1 cellular context compared by ENCODE assay signal in the genomic region with DNA sequence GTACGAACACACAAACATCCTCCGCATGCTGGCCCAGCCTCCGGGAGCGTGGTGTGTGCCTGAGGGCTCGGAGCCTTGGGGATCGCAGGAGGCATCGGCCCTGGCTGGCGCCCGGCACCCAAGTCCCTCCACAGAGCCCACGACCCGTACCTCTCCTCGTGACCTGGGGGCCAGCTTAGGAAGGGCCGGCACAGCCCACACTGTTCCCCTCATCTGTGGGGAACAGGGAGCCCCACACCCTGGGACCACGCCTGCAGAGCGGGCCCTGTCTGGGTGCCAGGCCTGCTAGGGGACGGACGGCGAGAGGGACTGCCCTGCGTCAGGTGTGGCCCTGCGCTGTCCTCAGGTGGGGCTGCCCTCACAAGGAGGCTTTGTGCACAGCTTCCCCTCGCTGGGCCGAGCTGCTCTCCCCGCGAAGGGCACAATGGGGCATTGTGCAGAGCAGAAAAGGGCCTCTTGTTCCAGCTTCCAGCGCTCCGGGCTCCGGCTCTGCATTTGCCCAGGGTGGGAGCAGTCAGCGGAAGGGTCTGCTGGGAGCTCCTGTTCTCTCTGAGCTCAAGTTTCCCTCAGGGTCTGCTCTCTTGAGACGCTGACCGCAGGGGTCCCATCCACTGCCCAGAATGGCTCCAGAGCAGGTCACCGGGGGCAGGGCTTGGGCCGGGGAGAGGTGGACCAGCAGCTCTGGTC.
TF ChIP-seq lines count a peak whose summit lies in the region.

No MANE protein-coding gene starts in this region.

TF ChIP-seq in HepG2, 621 proteins besides CTCF, POLR2A, EP300 and RAD21 (continued from another document and continues in another):
- no peak for TF ChIP-seq TFDP1 (CRISPR knock-in tag; IDR thresholded peaks at IDR 0.05; ENCODE audit: borderline replicate concordance)
- TF ChIP-seq ZNF317 (CRISPR knock-in tag; IDR thresholded peaks at IDR 0.05) = no peak
- TF ChIP-seq SALL1 (CRISPR knock-in tag; IDR thresholded peaks at IDR 0.05) = peak; percentile 52; the same call in 1 of the 2 replicates
- peak; percentile 55; the same call in 1 of the 2 replicates for TF ChIP-seq SALL2 (CRISPR knock-in tag; IDR thresholded peaks at IDR 0.05)
- TF ChIP-seq HNRNPK (IDR thresholded peaks at IDR 0.05; ENCODE audit: low read depth, low read length, poor library complexity, severe bottlenecking) = no peak
- TF ChIP-seq MIXL1 (CRISPR knock-in tag; IDR thresholded peaks at IDR 0.05) = 0 out of 2 replicates have a peak, but pooled peaks have one; percentile 19
- TF ChIP-seq SP140L (CRISPR knock-in tag; IDR thresholded peaks at IDR 0.05; ENCODE audit: borderline replicate concordance) = no peak
- TF ChIP-seq CBX1 (IDR thresholded peaks at IDR 0.05; ENCODE audit: low read depth) = no peak
- TF ChIP-seq NCOA5 (CRISPR knock-in tag; IDR thresholded peaks at IDR 0.05) = no peak
- no peak for TF ChIP-seq ZNF10 (CRISPR knock-in tag; IDR thresholded peaks at IDR 0.05; ENCODE audit: borderline replicate concordance, low read depth)
- no peak for TF ChIP-seq ZNF552 (CRISPR knock-in tag; IDR thresholded peaks at IDR 0.05; ENCODE audit: borderline replicate concordance)
- TF ChIP-seq SYNCRIP (IDR thresholded peaks at IDR 0.05; ENCODE audit: insufficient read depth, low read depth, low read length) = no peak
- 0 out of 2 replicates have a peak, but pooled peaks have one; percentile 23 for TF ChIP-seq CCDC6 (CRISPR knock-in tag; IDR thresholded peaks at IDR 0.05)
- TF ChIP-seq, protein P1, sequence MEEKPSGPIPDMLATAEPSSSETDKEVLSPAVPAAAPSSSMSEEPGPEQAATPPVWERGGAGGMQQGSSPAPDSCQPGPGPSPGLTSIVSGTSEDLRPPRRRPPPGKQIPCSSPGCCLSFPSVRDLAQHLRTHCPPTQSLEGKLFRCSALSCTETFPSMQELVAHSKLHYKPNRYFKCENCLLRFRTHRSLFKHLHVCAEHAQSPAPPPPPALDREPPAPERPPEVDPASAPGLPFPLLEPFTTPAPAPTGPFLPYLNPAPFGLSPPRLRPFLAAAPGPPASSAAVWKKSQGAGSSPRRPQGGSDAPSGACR (CRISPR knock-in tag; IDR thresholded peaks at IDR 0.05) = no peak
- TF ChIP-seq ZNF616 (CRISPR knock-in tag; IDR thresholded peaks at IDR 0.05; ENCODE audit: low read depth) = no peak
- no peak for TF ChIP-seq FOXO4 (CRISPR knock-in tag; conservative IDR thresholded peaks at IDR 0.05)
- TF ChIP-seq EED (CRISPR knock-in tag; IDR thresholded peaks at IDR 0.05) = no peak
- no peak for TF ChIP-seq ZBTB21 (CRISPR knock-in tag; IDR thresholded peaks at IDR 0.05)
- peak; percentile 91 for TF ChIP-seq RBFOX2 (IDR thresholded peaks at IDR 0.05; ENCODE audit: low read depth, low read length)
- TF ChIP-seq ZNF850 (CRISPR knock-in tag; conservative IDR thresholded peaks at IDR 0.05) = no peak
- TF ChIP-seq, protein P2, sequence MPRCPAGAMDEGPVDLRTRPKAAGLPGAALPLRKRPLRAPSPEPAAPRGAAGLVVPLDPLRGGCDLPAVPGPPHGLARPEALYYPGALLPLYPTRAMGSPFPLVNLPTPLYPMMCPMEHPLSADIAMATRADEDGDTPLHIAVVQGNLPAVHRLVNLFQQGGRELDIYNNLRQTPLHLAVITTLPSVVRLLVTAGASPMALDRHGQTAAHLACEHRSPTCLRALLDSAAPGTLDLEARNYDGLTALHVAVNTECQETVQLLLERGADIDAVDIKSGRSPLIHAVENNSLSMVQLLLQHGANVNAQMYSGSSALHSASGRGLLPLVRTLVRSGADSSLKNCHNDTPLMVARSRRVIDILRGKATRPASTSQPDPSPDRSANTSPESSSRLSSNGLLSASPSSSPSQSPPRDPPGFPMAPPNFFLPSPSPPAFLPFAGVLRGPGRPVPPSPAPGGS (CRISPR knock-in tag; IDR thresholded peaks at IDR 0.05) = 0 out of 2 replicates have a peak, but pooled peaks have one; percentile 39
- TF ChIP-seq ZNF224 (CRISPR knock-in tag; IDR thresholded peaks at IDR 0.05) = no peak
- no peak for TF ChIP-seq KMT2A (CRISPR knock-in tag; IDR thresholded peaks at IDR 0.05)
- no peak for TF ChIP-seq SOX6 (IDR thresholded peaks at IDR 0.05)
- peak; percentile 90 for TF ChIP-seq SOX6 (CRISPR knock-in tag; IDR thresholded peaks at IDR 0.05)
- 0 out of 2 replicates have a peak, but pooled peaks have one; percentile 77 for TF ChIP-seq ZNF572 (CRISPR knock-in tag; IDR thresholded peaks at IDR 0.05)
- TF ChIP-seq ZNF788 (CRISPR knock-in tag; IDR thresholded peaks at IDR 0.05; ENCODE audit: borderline replicate concordance) = peak; percentile 87
- TF ChIP-seq CBX5 (CRISPR knock-in tag; IDR thresholded peaks at IDR 0.05; ENCODE audit: borderline replicate concordance) = peak; percentile 39; the same call in 1 of the 2 replicates
- TF ChIP-seq, protein P3, sequence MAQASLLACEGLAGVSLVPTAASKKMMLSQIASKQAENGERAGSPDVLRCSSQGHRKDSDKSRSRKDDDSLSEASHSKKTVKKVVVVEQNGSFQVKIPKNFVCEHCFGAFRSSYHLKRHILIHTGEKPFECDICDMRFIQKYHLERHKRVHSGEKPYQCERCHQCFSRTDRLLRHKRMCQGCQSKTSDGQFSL (CRISPR knock-in tag; IDR thresholded peaks at IDR 0.05) = no peak
- TF ChIP-seq SRSF9 (IDR thresholded peaks at IDR 0.05; ENCODE audit: borderline replicate concordance, insufficient read depth, low read depth, low read length, poor library complexity, severe bottlenecking) = no peak
- TF ChIP-seq, protein P4, sequence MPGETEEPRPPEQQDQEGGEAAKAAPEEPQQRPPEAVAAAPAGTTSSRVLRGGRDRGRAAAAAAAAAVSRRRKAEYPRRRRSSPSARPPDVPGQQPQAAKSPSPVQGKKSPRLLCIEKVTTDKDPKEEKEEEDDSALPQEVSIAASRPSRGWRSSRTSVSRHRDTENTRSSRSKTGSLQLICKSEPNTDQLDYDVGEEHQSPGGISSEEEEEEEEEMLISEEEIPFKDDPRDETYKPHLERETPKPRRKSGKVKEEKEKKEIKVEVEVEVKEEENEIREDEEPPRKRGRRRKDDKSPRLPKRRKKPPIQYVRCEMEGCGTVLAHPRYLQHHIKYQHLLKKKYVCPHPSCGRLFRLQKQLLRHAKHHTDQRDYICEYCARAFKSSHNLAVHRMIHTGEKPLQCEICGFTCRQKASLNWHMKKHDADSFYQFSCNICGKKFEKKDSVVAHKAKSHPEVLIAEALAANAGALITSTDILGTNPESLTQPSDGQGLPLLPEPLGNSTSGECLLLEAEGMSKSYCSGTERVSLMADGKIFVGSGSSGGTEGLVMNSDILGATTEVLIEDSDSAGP (CRISPR knock-in tag; IDR thresholded peaks at IDR 0.05; ENCODE audit: borderline replicate concordance) = peak; percentile 47; the same call in 1 of the 2 replicates
- TF ChIP-seq ZNF468 (CRISPR knock-in tag; IDR thresholded peaks at IDR 0.05) = no peak
- TF ChIP-seq ZNF83 (CRISPR knock-in tag; IDR thresholded peaks at IDR 0.05; ENCODE audit: borderline replicate concordance) = no peak
- peak; percentile 95 for TF ChIP-seq HNRNPL (IDR thresholded peaks at IDR 0.05; ENCODE audit: low read depth, low read length)
- no peak for TF ChIP-seq ZHX2 (IDR thresholded peaks at IDR 0.05; ENCODE audit: low read depth)
- no peak for TF ChIP-seq ZHX2 (CRISPR knock-in tag; IDR thresholded peaks at IDR 0.05; ENCODE audit: borderline replicate concordance)
- peak; percentile 49; the same call in 1 of the 2 replicates for TF ChIP-seq ARID5B (CRISPR knock-in tag; IDR thresholded peaks at IDR 0.05)
- 0 out of 2 replicates have a peak, but pooled peaks have one; percentile 48 for TF ChIP-seq KAT8 (CRISPR knock-in tag; IDR thresholded peaks at IDR 0.05)
- 0 out of 2 replicates have a peak, but pooled peaks have one; percentile 85 for TF ChIP-seq ZFP90 (CRISPR knock-in tag; IDR thresholded peaks at IDR 0.05; ENCODE audit: borderline replicate concordance)
- TF ChIP-seq GABPB1 (CRISPR knock-in tag; IDR thresholded peaks at IDR 0.05) = peak; percentile 62; the same call in 1 of the 2 replicates
- peak; percentile 63 for TF ChIP-seq ZNF430 (CRISPR knock-in tag; IDR thresholded peaks at IDR 0.05)
- peak; percentile 71 for TF ChIP-seq POLR2G (IDR thresholded peaks at IDR 0.05; ENCODE audit: low read depth, low read length)
